ENCODE assay signal across 8 cellular contexts in the genomic region with DNA sequence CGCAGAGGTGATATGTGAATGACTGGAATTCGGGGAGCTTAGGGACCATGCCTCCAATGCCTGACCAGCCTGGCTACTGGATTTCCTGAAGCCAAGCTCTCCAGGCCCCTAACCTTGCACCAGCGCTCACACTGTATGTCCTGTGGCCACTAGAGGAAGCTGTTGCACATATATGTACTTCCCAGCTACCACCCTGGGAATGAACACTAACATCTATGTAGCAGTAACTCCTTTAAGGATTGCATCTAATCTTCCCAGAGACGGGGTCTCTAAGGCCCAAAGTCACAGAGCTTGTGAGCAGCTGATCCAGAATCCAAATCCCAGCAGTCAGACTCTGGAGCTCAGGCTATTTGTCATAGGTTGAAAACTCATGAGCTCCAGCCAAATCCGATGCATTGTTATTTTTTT. TPM values are rescaled to one million over a fixed set of nuclear protein-coding genes. Genes with fewer than 3 reads are reported as not detected.
DNase-seq lines count a peak whose midpoint lies in the region; ATAC-seq and TF ChIP-seq lines count a peak whose summit lies in the region.

No MANE protein-coding gene starts in this region.

- peak; percentile 89 for ATAC-seq in upper lobe of right lung
- ATAC-seq in GM21529 (IDR thresholded peaks at IDR 0.05; ENCODE audit: unreplicated experiment), result no peak

- no peaks in the 10 kb centered on the region for H3K4me1 ChIP-seq in upper lobe of right lung

- no peak overlapping the region for H3K27ac ChIP-seq in upper lobe of right lung

- no peak overlapping the region for H3K4me3 ChIP-seq in AG09309 (ENCODE audit: control insufficient read depth, low read depth, low read length)
- no peak overlapping the region for H3K4me3 ChIP-seq in GM12865 (ENCODE audit: low read depth, low read length)
- no peak overlapping the region for H3K4me3 ChIP-seq in upper lobe of right lung

- TF ChIP-seq CTCF in AG09309 (IDR thresholded peaks at IDR 0.05; ENCODE audit: control insufficient read depth, insufficient read depth, low read depth, low read length, missing control alignments), result peak; percentile 70
- TF ChIP-seq CTCF in GM12865 (IDR thresholded peaks at IDR 0.05; ENCODE audit: insufficient read depth, low read depth, low read length, missing control alignments), result peak; percentile 41
- peak; percentile 45 for TF ChIP-seq CTCF in upper lobe of right lung (IDR thresholded peaks at IDR 0.05)

- H3K27me3 ChIP-seq in upper lobe of right lung, result peaks cover 3% of the 10 kb centered on the region

- intact Hi-C loops in upper lobe of right lung (cut with DNase I), result no loop called here

- no peaks in the 10 kb centered on the region for H3K9me3 ChIP-seq in upper lobe of right lung

- DNase-seq in AG09309 (ENCODE audit: low read depth), result no peak
- peak; percentile 23 for DNase-seq in GM12865 (ENCODE audit: low read depth)
- DNase-seq in NCI-H345 treated with DMSO at 0.1 percent for 48 hours (lab: John Stamatoyannopoulos, UW; ENCODE audit: unreplicated experiment), result peak; percentile 38
- peak; percentile 50 for DNase-seq in amniotic epithelial cell (ENCODE audit: low read depth)
- DNase-seq in inferior parietal cortex (ENCODE audit: extremely low spot score), result peak; percentile 75
- DNase-seq in upper lobe of right lung, result no peak
- no peak for DNase-seq in NK-92 (lab: John Stamatoyannopoulos, UW; ENCODE audit: unreplicated experiment)

- H3K36me3 ChIP-seq in upper lobe of right lung, result no peaks in the 10 kb centered on the region

RNA-seq across cellular contexts. Expression of a gene that starts 20.4 kb away (rescaled TPM):
- total RNA-seq in upper lobe of right lung, result 0.67 TPM

RNA-seq across cellular contexts. Expression of a gene that starts 26.9 kb away (rescaled TPM):
- total RNA-seq in upper lobe of right lung, result not detected

RNA-seq across cellular contexts. Expression of a gene that starts 45.5 kb away (rescaled TPM):
- not detected for total RNA-seq in upper lobe of right lung

Comparison
In these comparisons a context has a peak if more than half of its experiments do, and no peak if none do; other contexts are left out.
1. DNase-seq: peak in GM12865 (single experiment), NCI-H345 treated with DMSO at 0.1 percent for 48 hours (single experiment), amniotic epithelial cell (single experiment) and inferior parietal cortex (single experiment); none in AG09309 (single experiment), upper lobe of right lung (single experiment) and NK-92 (single experiment).
2. Peak in every context shown above with its lines, with median percentiles within 50 percentile points of each other: CTCF ChIP-seq.